ENCODE assay signal across 17 cellular contexts in genomic region chr7:15104411-15105092, GRCh38.
A peak's percentile ranks its signal among the peaks of the same experiment; 100 is the strongest.
DNase-seq lines count a peak whose midpoint lies in the region; TF ChIP-seq lines count a peak whose summit lies in the region.
"Had no signal": no experiment of that assay in that cellular context is flagged by ENCODE, and none has a peak within 500 bp of the region (broad histone marks: within the 10 kb centered on the region; RNA-seq: fewer than 3 reads in every experiment).

No MANE protein-coding gene starts in this region.

- no peak for TF ChIP-seq CTCF in glutamatergic neuron (IDR thresholded peaks at IDR 0.05; ENCODE audit: partially characterized antibody, unreplicated experiment)

- DNase-seq in DMS 273 (lab: John Stamatoyannopoulos, UW; ENCODE audit: unreplicated experiment) (peak; percentile 67), NCI-H1436 (lab: John Stamatoyannopoulos, UW) (peak; percentile 84), NCI-H748 (lab: John Stamatoyannopoulos, UW; ENCODE audit: unreplicated experiment) (peak; percentile 95), glutamatergic neuron (no peak), amygdala (lab: John Stamatoyannopoulos, UW) (no peak), posterior cingulate gyrus (no peak), SIG-M5 (lab: John Stamatoyannopoulos, UW) (no peak), KG1 (lab: John Stamatoyannopoulos, UW) (no peak)
- DNase-seq: activated B cell treated with CpG ODN at 0.5 μM for 24 hours; activated CD8-positive, alpha-beta memory T cell treated with anti-CD3 and anti-CD28 coated beads for 24 hours; CD4-positive, CD25-positive, alpha-beta regulatory T cell; DMS79 treated with DMSO at 0.1 percent for 48 hours; Karpas-422; sigmoid colon; stimulated activated naive CD4-positive, alpha-beta T cell treated with Interleukin-2 at 50 U/mL for 16 hours; transverse colon had no signal

- peaks cover 2% of the 10 kb centered on the region for H3K27me3 Mint-ChIP-seq in glutamatergic neuron (ENCODE audit: unreplicated experiment)
- H3K27me3 Mint-ChIP-seq: activated B cell treated with CpG ODN at 0.5 μM for 24 hours; CD4-positive, CD25-positive, alpha-beta regulatory T cell; dendritic cell treated with granulocyte-macrophage colony-stimulating factor and Interleukin-4, amounts not matched to agents 40 ng/mL and 50 ng/mL, for 4 days had no signal

- intact Hi-C loops in posterior cingulate gyrus (cut with DNase I), result no loop called here

- H3K27ac Mint-ChIP-seq in glutamatergic neuron (ENCODE audit: unreplicated experiment), result peak overlapping the region; percentile 62
- H3K27ac Mint-ChIP-seq: activated B cell treated with CpG ODN at 0.5 μM for 24 hours; CD4-positive, CD25-positive, alpha-beta regulatory T cell; dendritic cell treated with granulocyte-macrophage colony-stimulating factor and Interleukin-4, amounts not matched to agents 40 ng/mL and 50 ng/mL, for 4 days had no signal

- H3K36me3 Mint-ChIP-seq in glutamatergic neuron (ENCODE audit: unreplicated experiment), result no peaks in the 10 kb centered on the region
- H3K36me3 Mint-ChIP-seq: CD4-positive, CD25-positive, alpha-beta regulatory T cell had no signal

- peak overlapping the region; percentile 30 for H3K4me3 Mint-ChIP-seq in glutamatergic neuron (ENCODE audit: unreplicated experiment)
- H3K4me3 Mint-ChIP-seq: activated B cell treated with CpG ODN at 0.5 μM for 24 hours; CD4-positive, CD25-positive, alpha-beta regulatory T cell; dendritic cell treated with granulocyte-macrophage colony-stimulating factor and Interleukin-4, amounts not matched to agents 40 ng/mL and 50 ng/mL, for 4 days had no signal

- H3K4me1 Mint-ChIP-seq in glutamatergic neuron (ENCODE audit: low read depth, unreplicated experiment), result peaks cover 26% of the 10 kb centered on the region
- H3K4me1 Mint-ChIP-seq: activated B cell treated with CpG ODN at 0.5 μM for 24 hours; CD4-positive, CD25-positive, alpha-beta regulatory T cell had no signal

- H3K9me3 Mint-ChIP-seq in glutamatergic neuron (ENCODE audit: unreplicated experiment), result peaks cover 2% of the 10 kb centered on the region

Comparison
In these comparisons a context has a peak if more than half of its experiments do, and no peak if none do; other contexts are left out.
1. DNase-seq: peak in DMS 273 (single experiment), NCI-H1436 (single experiment) and NCI-H748 (single experiment); none in glutamatergic neuron (single experiment), amygdala (0 of 56), posterior cingulate gyrus (0 of 10), SIG-M5 (single experiment) and KG1 (single experiment).